ENCODE assay signal across 15 cellular contexts in the genomic region with DNA sequence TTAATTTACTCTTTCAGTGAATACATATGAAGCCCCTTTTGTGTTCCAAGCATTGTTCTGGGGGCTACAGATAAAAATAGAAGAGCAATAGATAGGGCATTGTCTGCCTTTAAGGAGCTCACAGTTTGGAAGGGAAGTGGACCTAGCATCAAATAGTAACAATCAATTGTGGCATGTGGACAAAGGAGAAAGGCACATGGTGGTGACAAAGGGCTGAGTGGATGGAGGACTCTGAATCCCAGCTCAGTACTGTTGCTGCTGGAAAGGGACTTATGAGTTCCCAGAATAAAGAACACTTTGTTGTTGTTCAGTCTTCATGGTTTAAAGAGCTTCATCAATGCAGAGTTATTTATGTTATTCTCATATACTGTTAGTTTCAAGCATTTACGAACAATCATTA.
DNase-seq lines count a peak whose midpoint lies in the region; ATAC-seq and TF ChIP-seq lines count a peak whose summit lies in the region.
"Had no signal": no experiment of that assay in that cellular context is flagged by ENCODE, and none has a peak within 500 bp of the region (broad histone marks: within the 10 kb centered on the region; RNA-seq: fewer than 3 reads in every experiment).

No MANE protein-coding gene starts in this region.

- intact Hi-C loops in IMR-90 (cut with micrococcal nuclease) = loop anchor here (10.0 kb wide), 1 partner anchor 187 kb away; no protein-coding TSS in a partner anchor
- intact Hi-C loops in lower lobe of right lung (cut with DNase I) = no loop called here

- no peak overlapping the region for H3K56ac ChIP-seq in IMR-90 (ENCODE audit: extremely low read depth, insufficient read depth, low read length)

- H2AFZ ChIP-seq in IMR-90 (replicated peaks; ENCODE audit: low read length, poor library complexity) = no peak overlapping the region

- ATAC-seq in IMR-90 (ENCODE audit: low read depth) (no peak), lower lobe of right lung (no peak), HG02678 (IDR thresholded peaks at IDR 0.05; ENCODE audit: unreplicated experiment) (no peak)

- H2BK120ac ChIP-seq in IMR-90 (ENCODE audit: low read depth, low read length) = peak overlapping the region; percentile 91

- H3K4me2 ChIP-seq in IMR-90 (ENCODE audit: low read depth, low read length) = no peak overlapping the region

- WGBS in IMR-90 (ENCODE audit: extremely low coverage in 2 of 2, insufficient read length in 1 of 2), 2 experiments = no CpG with 5 or more reads among the region's 1 CpG

- peak overlapping the region in 1 of 2 experiments; percentile 78; a peak in 1 of 4 replicates for H4K8ac ChIP-seq in IMR-90 (ENCODE audit: low read depth in 2 of 2, low read length in 2 of 2)

- H3K4me1 ChIP-seq in IMR-90 (ENCODE audit: control insufficient read depth, insufficient read depth, low read length) (peaks cover 10% of the 10 kb centered on the region), lower lobe of right lung (no peaks in the 10 kb centered on the region)
- H3K4me1 ChIP-seq: BE2C, HAP-1 had no signal

- H3K18ac ChIP-seq in IMR-90 (ENCODE audit: low read depth, low read length) = peak overlapping the region; percentile 81; the same call in 1 of the 2 replicates

- H3K4me3 ChIP-seq in IMR-90 (ENCODE audit: insufficient read depth, low read depth, low read length) (no peak overlapping the region), lower lobe of right lung (no peak overlapping the region)
- H3K4me3 ChIP-seq: HAP-1 had no signal

- no peak overlapping the region for H3K9ac ChIP-seq in IMR-90 (ENCODE audit: low read depth, low read length)

- H3K9me3 ChIP-seq in IMR-90 (ENCODE audit: control insufficient read depth, insufficient read depth, low read length) = no peaks in the 10 kb centered on the region; the same call in 1 of the 2 replicates
- no peaks in the 10 kb centered on the region for H3K9me3 ChIP-seq in lower lobe of right lung
- H3K9me3 ChIP-seq: BE2C, HAP-1 had no signal

- no peak for DNase-seq in IMR-90
- DNase-seq in globus pallidus (ENCODE audit: low spot score) = peak; percentile 86
- DNase-seq in pons (ENCODE audit: low spot score) = peak; percentile 98
- no peak for DNase-seq in SK-N-DZ (ENCODE audit: low spot score)
- DNase-seq in lower lobe of right lung = no peak
- DNase-seq in SKM-1 (lab: John Stamatoyannopoulos, UW; ENCODE audit: unreplicated experiment) = no peak
- DNase-seq: BE2C; CD4-positive, alpha-beta memory T cell; DMS153; DMS79 treated with DMSO at 0.1 percent for 48 hours; EL; GOT3 had no signal

- BruUV-seq in IMR-90 (replicated peaks; lab: Mats Ljungman, UMichigan) = no TSS peak

- H2BK15ac ChIP-seq in IMR-90 (ENCODE audit: low read depth, low read length) = peak overlapping the region; percentile 56; the same call in 1 of the 3 replicates

- H4K5ac ChIP-seq in IMR-90 (ENCODE audit: low read depth, low read length) = no peak overlapping the region; the same call in 1 of the 2 replicates

- TF ChIP-seq POLR2A in IMR-90 (IDR thresholded peaks at IDR 0.05; ENCODE audit: low read depth, low read length) = no peak

- POLR2A ChIA-PET in IMR-90 (lab: Charles Lee; ENCODE audit: unreplicated experiment) = interaction anchor here (1.0 kb wide), 1 partner anchor 25 kb away, joined by 3 read pairs; no protein-coding TSS in a partner anchor

- peak overlapping the region; percentile 63; the same call in 1 of the 2 replicates for H2AK5ac ChIP-seq in IMR-90 (ENCODE audit: low read depth, low read length)

- no peaks in the 10 kb centered on the region for H4K20me1 ChIP-seq in IMR-90 (ENCODE audit: insufficient read depth, low read length)

- no peak overlapping the region for H2AK9ac ChIP-seq in IMR-90 (replicated peaks; ENCODE audit: low read depth, low read length, poor library complexity)

- H3K27me3 ChIP-seq in IMR-90 (ENCODE audit: control insufficient read depth, insufficient read depth, low read length) (no peaks in the 10 kb centered on the region), lower lobe of right lung (ENCODE audit: low read depth) (no peaks in the 10 kb centered on the region)
- H3K27me3 ChIP-seq: BE2C had no signal

- TF ChIP-seq CTCF in IMR-90 (conservative IDR thresholded peaks at IDR 0.05; ENCODE audit: low read depth, low read length) = no peak
- no peak for TF ChIP-seq CTCF in lower lobe of right lung (IDR thresholded peaks at IDR 0.05)

- H3K27ac ChIP-seq in IMR-90 (ENCODE audit: insufficient read depth, low read length) (no peak overlapping the region), lower lobe of right lung (no peak overlapping the region)
- H3K27ac ChIP-seq: C4-2B had no signal

- in situ Hi-C loops in IMR-90 (cut with MboI; ENCODE audit: low sequenced_read_pairs) = no loop called here

- H2BK20ac ChIP-seq in IMR-90 (ENCODE audit: low read depth, low read length) = peak overlapping the region; percentile 88

- TF ChIP-seq RAD21 in IMR-90 (IDR thresholded peaks at IDR 0.05; ENCODE audit: low read length) = no peak

- H3K36me3 ChIP-seq in IMR-90 (ENCODE audit: control insufficient read depth, insufficient read depth, low read length) = no peaks in the 10 kb centered on the region
- no peaks in the 10 kb centered on the region for H3K36me3 ChIP-seq in lower lobe of right lung
- H3K36me3 ChIP-seq: BE2C, HAP-1 had no signal

- H3K14ac ChIP-seq in IMR-90 (replicated peaks; ENCODE audit: low read depth, low read length) = peak overlapping the region; percentile 73; the same call in 1 of the 2 replicates

- peak overlapping the region; percentile 80; the same call in 1 of the 2 replicates for H4K91ac ChIP-seq in IMR-90 (ENCODE audit: insufficient read depth, low read depth, low read length)

- 0 out of 2 replicates have a peak overlapping the region, but pooled peaks have one; percentile 65 for H3K23ac ChIP-seq in IMR-90 (ENCODE audit: low read depth, low read length)

- CTCF ChIA-PET in IMR-90 (lab: Yijun Ruan, JAX) = interaction anchor here (0.9 to 1.0 kb wide), 2 partner anchors 27 to 43 kb away, joined by 5 to 6 read pairs; no protein-coding TSS in a partner anchor

- peaks cover 16% of the 10 kb centered on the region for H3K9me1 ChIP-seq in IMR-90 (ENCODE audit: insufficient read depth, low read length)

- H3K4ac ChIP-seq in IMR-90 (ENCODE audit: low read depth, low read length) = peak overlapping the region; percentile 87

- no peak overlapping the region for H2BK5ac ChIP-seq in IMR-90 (ENCODE audit: low read depth, low read length, poor library complexity, severe bottlenecking)

- dilution Hi-C loops in IMR-90 (cut with HindIII; ENCODE audit: low sequenced_read_pairs, unreplicated experiment) = no loop called here

- H3K79me1 ChIP-seq in IMR-90 (ENCODE audit: low read depth in 1 of 2, low read length in 2 of 2) = no peaks in the 10 kb centered on the region

TF ChIP-seq in IMR-90, 13 proteins besides CTCF, POLR2A, EP300 and RAD21:
- no peak for TF ChIP-seq MXI1 (IDR thresholded peaks at IDR 0.05; ENCODE audit: borderline replicate concordance, low read depth, low read length)
- TF ChIP-seq CEBPB (IDR thresholded peaks at IDR 0.05; ENCODE audit: low read depth, low read length) = no peak
- no peak for TF ChIP-seq RFX5 (IDR thresholded peaks at IDR 0.05; ENCODE audit: low read depth, low read length)
- TF ChIP-seq SMC3 (IDR thresholded peaks at IDR 0.05; ENCODE audit: low read depth, low read length) = no peak
- TF ChIP-seq CHD1 (IDR thresholded peaks at IDR 0.05; ENCODE audit: low read depth, low read length) = no peak
- TF ChIP-seq, protein P1, sequence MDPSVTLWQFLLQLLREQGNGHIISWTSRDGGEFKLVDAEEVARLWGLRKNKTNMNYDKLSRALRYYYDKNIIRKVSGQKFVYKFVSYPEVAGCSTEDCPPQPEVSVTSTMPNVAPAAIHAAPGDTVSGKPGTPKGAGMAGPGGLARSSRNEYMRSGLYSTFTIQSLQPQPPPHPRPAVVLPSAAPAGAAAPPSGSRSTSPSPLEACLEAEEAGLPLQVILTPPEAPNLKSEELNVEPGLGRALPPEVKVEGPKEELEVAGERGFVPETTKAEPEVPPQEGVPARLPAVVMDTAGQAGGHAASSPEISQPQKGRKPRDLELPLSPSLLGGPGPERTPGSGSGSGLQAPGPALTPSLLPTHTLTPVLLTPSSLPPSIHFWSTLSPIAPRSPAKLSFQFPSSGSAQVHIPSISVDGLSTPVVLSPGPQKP (IDR thresholded peaks at IDR 0.05; ENCODE audit: borderline replicate concordance, low read depth, low read length) = no peak
- TF ChIP-seq RCOR1 (IDR thresholded peaks at IDR 0.05; ENCODE audit: insufficient replicate concordance, low read length) = no peak

Comparison
In these comparisons a context has a peak if more than half of its experiments do, and no peak if none do; other contexts are left out.
1. DNase-seq: peak in globus pallidus (single experiment) and pons (single experiment); none in IMR-90 (single experiment), SK-N-DZ (single experiment), lower lobe of right lung (single experiment) and SKM-1 (single experiment).